22 cellular contexts compared by ENCODE assay signal in genomic region chr6:14880717-14881116, GRCh38.
DNase-seq lines count a peak whose midpoint lies in the region; ATAC-seq and TF ChIP-seq lines count a peak whose summit lies in the region.
"Had no signal": no experiment of that assay in that cellular context is flagged by ENCODE, and none has a peak within 500 bp of the region (broad histone marks: within the 10 kb centered on the region; RNA-seq: fewer than 3 reads in every experiment).

No MANE protein-coding gene starts in this region.

- H3K4me1 ChIP-seq in right atrium auricular region (peaks cover 0 to 51% of the 10 kb centered on the region in 2 donors), mesendoderm (ENCODE audit: control insufficient read depth, low read depth, low read length) (peaks cover 6% of the 10 kb centered on the region), sigmoid colon (no peaks in the 10 kb centered on the region)

- H3K4ac ChIP-seq in mesendoderm (ENCODE audit: low read depth, low read length) = no peak overlapping the region

- no peak for TF ChIP-seq EP300 in sigmoid colon (IDR thresholded peaks at IDR 0.05)

- H3K4me3 Mint-ChIP-seq in dendritic cell treated with granulocyte-macrophage colony-stimulating factor and Interleukin-4, amounts not matched to agents 40 ng/mL and 50 ng/mL, for 4 days = no peak overlapping the region
- H3K4me3 Mint-ChIP-seq in activated naive CD4-positive, alpha-beta T cell treated with anti-CD3 and anti-CD28 coated beads, Interleukin-2, amount 10 ng/mL, durations not matched to agents 7 days and 5 days = no peak overlapping the region
- H3K4me3 Mint-ChIP-seq: CD8-positive, alpha-beta memory T cell had no signal

- no peak overlapping the region for H4K8ac ChIP-seq in mesendoderm (ENCODE audit: low read depth, low read length)

- no peaks in the 10 kb centered on the region for H3K27me3 Mint-ChIP-seq in dendritic cell treated with granulocyte-macrophage colony-stimulating factor and Interleukin-4, amounts not matched to agents 40 ng/mL and 50 ng/mL, for 4 days
- H3K27me3 Mint-ChIP-seq in activated naive CD4-positive, alpha-beta T cell treated with anti-CD3 and anti-CD28 coated beads, Interleukin-2, amount 10 ng/mL, durations not matched to agents 7 days and 5 days = no peaks in the 10 kb centered on the region
- H3K27me3 Mint-ChIP-seq: naive thymus-derived CD8-positive, alpha-beta T cell had no signal

- H3K79me1 ChIP-seq in mesendoderm (ENCODE audit: low read length) = no peaks in the 10 kb centered on the region

- H3K56ac ChIP-seq in mesendoderm (ENCODE audit: low read length) = peak overlapping the region; percentile 50

- no peak overlapping the region for H3K4me3 ChIP-seq in right atrium auricular region
- no peak overlapping the region for H3K4me3 ChIP-seq in mesendoderm (ENCODE audit: low read length)
- no peak overlapping the region for H3K4me3 ChIP-seq in sigmoid colon
- H3K4me3 ChIP-seq: gastroesophageal sphincter, GM23248, MG63, tibial nerve had no signal

- H3K79me2 ChIP-seq in mesendoderm (ENCODE audit: control insufficient read depth, insufficient read depth, low read length) = no peaks in the 10 kb centered on the region

- H3K23ac ChIP-seq in mesendoderm (ENCODE audit: low read length) = no peak overlapping the region

- intact Hi-C loops in Right ventricle myocardium superior (cut with DNase I) (loop anchor here (10.0 kb wide), 1 partner anchor 374 kb away; no protein-coding TSS in a partner anchor), sigmoid colon (cut with DNase I) (no loop called here)
- intact Hi-C loops in dendritic cell treated with granulocyte-macrophage colony-stimulating factor and Interleukin-4, amounts not matched to agents 40 ng/mL and 50 ng/mL, for 4 days (cut with micrococcal nuclease) = no loop called here

- no peaks in the 10 kb centered on the region for H3K9me3 ChIP-seq in right atrium auricular region
- no peaks in the 10 kb centered on the region for H3K9me3 ChIP-seq in sigmoid colon
- H3K9me3 ChIP-seq: gastroesophageal sphincter, MG63, SK-N-SH, tibial nerve had no signal

- TF ChIP-seq CTCF in right atrium auricular region (IDR thresholded peaks at IDR 0.05) (no peak), sigmoid colon (IDR thresholded peaks at IDR 0.05) (no peak)

- H2AK5ac ChIP-seq in mesendoderm (ENCODE audit: low read length) = no peak overlapping the region

- H3K36me3 ChIP-seq in right atrium auricular region (no peaks in the 10 kb centered on the region), mesendoderm (ENCODE audit: control insufficient read depth, insufficient read depth, low read length) (no peaks in the 10 kb centered on the region), sigmoid colon (no peaks in the 10 kb centered on the region)
- H3K36me3 ChIP-seq: gastroesophageal sphincter, MG63, tibial nerve had no signal

- H3K27ac Mint-ChIP-seq in dendritic cell treated with granulocyte-macrophage colony-stimulating factor and Interleukin-4, amounts not matched to agents 40 ng/mL and 50 ng/mL, for 4 days = peak overlapping the region; percentile 62
- H3K27ac Mint-ChIP-seq in activated naive CD4-positive, alpha-beta T cell treated with anti-CD3 and anti-CD28 coated beads, Interleukin-2, amount 10 ng/mL, durations not matched to agents 7 days and 5 days = no peak overlapping the region

- no peaks in the 10 kb centered on the region for H3K9me3 Mint-ChIP-seq in dendritic cell treated with granulocyte-macrophage colony-stimulating factor and Interleukin-4, amounts not matched to agents 40 ng/mL and 50 ng/mL, for 4 days
- no peaks in the 10 kb centered on the region for H3K9me3 Mint-ChIP-seq in activated naive CD4-positive, alpha-beta T cell treated with anti-CD3 and anti-CD28 coated beads, Interleukin-2, amount 10 ng/mL, durations not matched to agents 7 days and 5 days
- H3K9me3 Mint-ChIP-seq: CD8-positive, alpha-beta memory T cell; naive thymus-derived CD8-positive, alpha-beta T cell had no signal

- peak overlapping the region; percentile 50 to 51 for H3K27ac ChIP-seq in right atrium auricular region
- no peak overlapping the region for H3K27ac ChIP-seq in mesendoderm (ENCODE audit: low read depth, low read length)
- H3K27ac ChIP-seq in sigmoid colon = peak overlapping the region in 2 of 4 donors; percentile 13 to 40
- H3K27ac ChIP-seq: GM23248 had no signal

- CTCF ChIA-PET in activated naive CD4-positive, alpha-beta T cell treated with anti-CD3 and anti-CD28 coated beads, Interleukin-2, amount 10 ng/mL, durations not matched to agents 7 days and 5 days (lab: Charles Lee) = no interaction called here

- no peak overlapping the region for H2BK15ac ChIP-seq in mesendoderm (replicated peaks; ENCODE audit: low read depth)

- no peak overlapping the region for H2BK5ac ChIP-seq in mesendoderm (ENCODE audit: low read length)

- H3K4me1 Mint-ChIP-seq in dendritic cell treated with granulocyte-macrophage colony-stimulating factor and Interleukin-4, amounts not matched to agents 40 ng/mL and 50 ng/mL, for 4 days (ENCODE audit: low read depth) = peaks cover 90% of the 10 kb centered on the region
- peaks cover 29% of the 10 kb centered on the region for H3K4me1 Mint-ChIP-seq in activated naive CD4-positive, alpha-beta T cell treated with anti-CD3 and anti-CD28 coated beads, Interleukin-2, amount 10 ng/mL, durations not matched to agents 7 days and 5 days

- no peak overlapping the region for H3K18ac ChIP-seq in mesendoderm (ENCODE audit: low read length)

- H3K27me3 ChIP-seq in right atrium auricular region = no peaks in the 10 kb centered on the region
- no peaks in the 10 kb centered on the region for H3K27me3 ChIP-seq in mesendoderm (ENCODE audit: insufficient read depth, low read length, poor library complexity)
- no peaks in the 10 kb centered on the region for H3K27me3 ChIP-seq in sigmoid colon
- H3K27me3 ChIP-seq: gastroesophageal sphincter, MG63, tibial nerve had no signal

- WGBS in mesendoderm (ENCODE audit: extremely low coverage, insufficient coverage, low lambda C conversion rate) = no CpG with 5 or more reads among the region's 2 CpGs
- WGBS in sigmoid colon, 2 donors = 56 to 62% methylated on average over 2 of the region's 2 CpGs

- H4K5ac ChIP-seq in mesendoderm (ENCODE audit: low read length) = no peak overlapping the region

- TF ChIP-seq POLR2A in sigmoid colon (IDR thresholded peaks at IDR 0.05) = no peak

- H3K36me3 Mint-ChIP-seq in dendritic cell treated with granulocyte-macrophage colony-stimulating factor and Interleukin-4, amounts not matched to agents 40 ng/mL and 50 ng/mL, for 4 days (ENCODE audit: low read depth) = peaks cover 5% of the 10 kb centered on the region
- no peaks in the 10 kb centered on the region for H3K36me3 Mint-ChIP-seq in activated naive CD4-positive, alpha-beta T cell treated with anti-CD3 and anti-CD28 coated beads, Interleukin-2, amount 10 ng/mL, durations not matched to agents 7 days and 5 days
- H3K36me3 Mint-ChIP-seq: CD8-positive, alpha-beta memory T cell; naive thymus-derived CD8-positive, alpha-beta T cell had no signal

- H3K4me2 ChIP-seq in mesendoderm (ENCODE audit: low read length) = no peak overlapping the region
- H3K4me2 ChIP-seq: SK-N-SH had no signal

- ATAC-seq in Right ventricle myocardium superior (ENCODE audit: poor library complexity) (no peak), GM19023 (IDR thresholded peaks at IDR 0.05; ENCODE audit: unreplicated experiment) (no peak)
- ATAC-seq: gastroesophageal sphincter; naive thymus-derived CD8-positive, alpha-beta T cell had no signal

- DNase-seq in right atrium auricular region (ENCODE audit: low spot score) = no peak
- DNase-seq in Right ventricle myocardium superior = no peak
- DNase-seq in mesendoderm = peak; percentile 16
- no peak for DNase-seq in sigmoid colon
- no peak for DNase-seq in activated naive CD4-positive, alpha-beta T cell treated with anti-CD3 and anti-CD28 coated beads, Interleukin-2, amount 10 ng/mL, durations not matched to agents 7 days and 5 days
- no peak for DNase-seq in NCI-H226
- DNase-seq: activated CD4-positive, CD25-positive, alpha-beta regulatory T cell treated with anti-CD3 and anti-CD28 coated beads, Interleukin-2, amount 50 U/mL, for 72 hours; activated gamma-delta T cell treated with Interleukin-2 at 50 U/mL for 16 hours; aorta; CD8-positive, alpha-beta memory T cell; naive thymus-derived CD8-positive, alpha-beta T cell; NCI-H146; retina; SK-N-SH; stimulated activated naive CD4-positive, alpha-beta T cell treated with Interleukin-2 at 50 U/mL for 16 hours; T-helper 9 cell had no signal

- H2BK120ac ChIP-seq in mesendoderm (ENCODE audit: low read depth, low read length) = no peak overlapping the region

- no peak overlapping the region for H3K9ac ChIP-seq in mesendoderm (ENCODE audit: low read length)
- H3K9ac ChIP-seq: GM23248, SK-N-SH had no signal
